27 cellular contexts compared by ENCODE assay signal in the genomic region with DNA sequence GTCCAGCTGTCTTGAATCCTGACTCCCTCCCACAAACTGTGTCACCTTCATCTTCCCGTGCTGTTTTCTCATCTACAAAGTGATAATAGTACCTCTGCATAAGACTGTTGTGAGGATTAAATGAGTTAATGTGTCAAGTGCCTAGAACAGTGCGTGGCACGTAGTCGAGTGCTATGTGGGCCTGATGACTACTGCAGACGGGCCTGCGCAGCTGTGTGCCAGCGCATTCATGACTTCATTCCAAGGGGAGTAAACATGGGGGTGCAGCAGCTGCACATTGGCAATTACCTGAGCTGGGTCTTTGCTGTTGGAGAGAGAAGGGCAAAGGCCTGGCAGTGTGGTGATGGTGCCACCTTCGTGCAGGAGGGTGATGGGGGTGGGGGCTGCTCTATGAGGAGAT. TPM values are rescaled to one million over a fixed set of nuclear protein-coding genes. Genes with fewer than 3 reads are reported as not detected.
DNase-seq lines count a peak whose midpoint lies in the region; ATAC-seq, FAIRE-seq and TF ChIP-seq lines count a peak whose summit lies in the region.
"Had no signal": no experiment of that assay in that cellular context is flagged by ENCODE, and none has a peak within 500 bp of the region (broad histone marks: within the 10 kb centered on the region; RNA-seq: fewer than 3 reads in every experiment).

No MANE protein-coding gene starts in this region.

- H2BK12ac ChIP-seq in H1 (ENCODE audit: low read depth, low read length): no peak overlapping the region
- no peak overlapping the region for H2BK12ac ChIP-seq in mesenchymal stem cell (ENCODE audit: low read length in 2 of 2)

- H3K79me1 ChIP-seq in H1 (ENCODE audit: low read depth, low read length): no peaks in the 10 kb centered on the region
- no peaks in the 10 kb centered on the region for H3K79me1 ChIP-seq in mesenchymal stem cell (replicated peaks; ENCODE audit: low read length, poor library complexity, severe bottlenecking)

- DNase-seq in Karpas-422: no peak
- no peak for DNase-seq in H1 (ENCODE audit: low read depth in 1 of 2, low spot score in 2 of 2)
- no peak for DNase-seq in mesenchymal stem cell
- DNase-seq in suprapubic skin (ENCODE audit: low spot score in 2 of 2): no peak
- DNase-seq in activated CD4-positive, alpha-beta T cell treated with anti-CD3 and anti-CD28 coated beads, Interleukin-2, amount 50 U/mL, for 48 hours: no peak
- no peak for DNase-seq in DMS53 (lab: John Stamatoyannopoulos, UW)
- no peak for DNase-seq in GM12891 (ENCODE audit: insufficient read length, low spot score)
- DNase-seq: activated naive CD4-positive, alpha-beta T cell; activated T-cell treated with anti-CD3 and anti-CD28 coated beads, Interleukin-2, amount 50 U/mL, for 24 hours; amniotic stem cell; CD4-positive, alpha-beta T cell; central memory CD4-positive, alpha-beta T cell; DMS153; glutamatergic neuron; NCI-H1105 treated with DMSO at 0.1 percent for 48 hours; NCI-H2081 treated with DMSO at 0.1 percent for 48 hours; NCI-H510A; stimulated activated CD4-positive, alpha-beta T cell treated with anti-CD3 and anti-CD28 coated beads, Interleukin-12 subunit alpha, Interleukin-12 subunit beta, amount 100 ng/mL, for 4 hours; stomach; T1000 had no signal

- H3K4me1 ChIP-seq in Karpas-422 (ENCODE audit: low read length) (peaks cover 12% of the 10 kb centered on the region), H1 (replicated peaks in 1 of 4; ENCODE audit: control insufficient read depth in 3 of 4, insufficient read depth in 4 of 4, low read length in 3 of 4) (peaks cover 0 to 7% (median 6%) of the 10 kb centered on the region in 4 experiments; a peak in 4 of 7 replicates), mesenchymal stem cell (ENCODE audit: control insufficient read depth, insufficient read depth, low read depth, low read length) (peaks cover 5% of the 10 kb centered on the region), suprapubic skin (peaks cover 49% of the 10 kb centered on the region)
- H3K4me1 ChIP-seq: prostate gland had no signal

- H3K23ac ChIP-seq in H1 (ENCODE audit: insufficient read length) (no peak overlapping the region), mesenchymal stem cell (ENCODE audit: low read length in 2 of 2) (no peak overlapping the region)

- H3K4me3 ChIP-seq in Karpas-422 (ENCODE audit: low read length) (no peak overlapping the region), H1 (ENCODE audit: extremely low read depth in 1 of 4, insufficient read depth in 2 of 4, low read depth in 3 of 4, low read length in 4 of 4) (no peak overlapping the region), mesenchymal stem cell (ENCODE audit: insufficient read depth in 1 of 2, low read depth in 1 of 2, low read length in 2 of 2) (peak overlapping the region in 1 of 2 experiments; percentile 28), suprapubic skin (no peak overlapping the region)
- H3K4me3 ChIP-seq: HAP-1, left ventricle myocardium inferior, mucosa of descending colon, prostate gland, stomach had no signal

- no peaks in the 10 kb centered on the region for H3K9me2 ChIP-seq in Karpas-422 (replicated peaks; ENCODE audit: insufficient read depth, low read length)

- H3K9ac ChIP-seq in Karpas-422 (ENCODE audit: low read length) (no peak overlapping the region), H1 (replicated peaks in 1 of 4; ENCODE audit: extremely low read depth in 1 of 4, low read depth in 3 of 4, low read length in 3 of 4) (no peak overlapping the region), mesenchymal stem cell (ENCODE audit: low read length) (peak overlapping the region; percentile 63)

- H2BK120ac ChIP-seq in H1 (replicated peaks; ENCODE audit: low read depth, low read length) (no peak overlapping the region), mesenchymal stem cell (ENCODE audit: low read depth, low read length) (no peak overlapping the region)

- ATAC-seq in GM21786 (IDR thresholded peaks at IDR 0.05; ENCODE audit: unreplicated experiment): no peak

- POLR2A ChIA-PET in H1 (lab: Charles Lee; ENCODE audit: partially characterized antibody): interaction anchor here (1.0 to 1.5 kb wide), 3 partner anchors 18 to 118 kb away, joined by 4 to 6 read pairs (median 5); no protein-coding TSS in a partner anchor

- H4K8ac ChIP-seq in H1 (ENCODE audit: extremely low read depth, insufficient read depth, low read length) (no peak overlapping the region), mesenchymal stem cell (ENCODE audit: low read length) (no peak overlapping the region)

- no peaks in the 10 kb centered on the region for H3K23me2 ChIP-seq in H1 (ENCODE audit: low read depth, low read length)

- no peak overlapping the region for H3K56ac ChIP-seq in H1 (replicated peaks; ENCODE audit: insufficient read length, low read depth, low read length)

- CTCF ChIA-PET in H1 (lab: Charles Lee; ENCODE audit: partially characterized antibody): interaction anchor here (0.6 to 19.8 kb wide), 9 partner anchors 14 to 77 kb away, joined by 3 to 368 read pairs (median 4); a partner anchor contains a TSS

- no peaks in the 10 kb centered on the region for H3K9me3 ChIP-seq in Karpas-422 (ENCODE audit: low read length)
- no peaks in the 10 kb centered on the region for H3K9me3 ChIP-seq in H1 (ENCODE audit: insufficient read depth in 2 of 2, low read depth in 1 of 2, low read length in 1 of 2)
- H3K9me3 ChIP-seq in mesenchymal stem cell (ENCODE audit: control insufficient read depth, low read length): no peaks in the 10 kb centered on the region
- H3K9me3 ChIP-seq in suprapubic skin: no peaks in the 10 kb centered on the region
- H3K9me3 ChIP-seq: HAP-1, left ventricle myocardium inferior, mucosa of descending colon, prostate gland, stomach had no signal

- H2AFZ ChIP-seq in Karpas-422 (ENCODE audit: low read length) (peak overlapping the region; percentile 48; the same call in 1 of the 2 replicates), H1 (ENCODE audit: low read length) (no peak overlapping the region), mesenchymal stem cell (ENCODE audit: low read depth, low read length) (no peak overlapping the region)

- H3K14ac ChIP-seq in H1 (ENCODE audit: insufficient read length) (no peak overlapping the region), mesenchymal stem cell (ENCODE audit: low read length in 2 of 2) (peak overlapping the region in 1 of 2 experiments; percentile 11)

- WGBS in H1 (ENCODE audit: extremely low coverage in 1 of 2, insufficient coverage in 1 of 2, insufficient read length in 1 of 2, insufficient replicate concordance in 2 of 2, low coverage in 1 of 2, low lambda C conversion rate in 2 of 2, missing lambda C conversion rate in 1 of 2), 2 experiments: 84% methylated on average over 8 of the region's 8 CpGs; no CpG with 5 or more reads in 1 of the 2 experiments
- 90% methylated on average over 8 of the region's 8 CpGs for WGBS in mesenchymal stem cell
- WGBS in suprapubic skin: 73% methylated on average over 7 of the region's 8 CpGs

- peak overlapping the region; percentile 56; the same call in 1 of the 2 replicates for H2AK5ac ChIP-seq in H1 (ENCODE audit: low read depth, low read length)
- no peak overlapping the region for H2AK5ac ChIP-seq in mesenchymal stem cell (ENCODE audit: low read length, severe bottlenecking)

- H3K4me2 ChIP-seq in Karpas-422 (ENCODE audit: low read depth, low read length, poor library complexity, severe bottlenecking) (no peak overlapping the region), H1 (ENCODE audit: insufficient read depth in 1 of 2, low read depth in 2 of 2, low read length in 2 of 2) (no peak overlapping the region), mesenchymal stem cell (ENCODE audit: low read length, poor library complexity, severe bottlenecking) (no peak overlapping the region)

- H2BK20ac ChIP-seq in H1 (ENCODE audit: low read length): 0 out of 2 replicates have a peak overlapping the region, but pooled peaks have one; percentile 82

- H3K27me3 ChIP-seq in Karpas-422 (ENCODE audit: low read length) (no peaks in the 10 kb centered on the region), H1 (replicated peaks in 1 of 4; ENCODE audit: control insufficient read depth in 3 of 4, extremely low read depth in 1 of 4, insufficient read depth in 3 of 4, low read length in 3 of 4) (no peaks in the 10 kb centered on the region), mesenchymal stem cell (ENCODE audit: control insufficient read depth in 1 of 2, insufficient read depth in 1 of 2, low read length in 2 of 2) (peaks cover 0 to 13% of the 10 kb centered on the region in 2 experiments), suprapubic skin (no peaks in the 10 kb centered on the region)
- H3K27me3 ChIP-seq: stomach had no signal

- H2BK5ac ChIP-seq in H1 (ENCODE audit: low read depth, low read length) (no peak overlapping the region), mesenchymal stem cell (ENCODE audit: low read depth, low read length, poor library complexity, severe bottlenecking) (no peak overlapping the region)

- H4K91ac ChIP-seq in H1 (replicated peaks; ENCODE audit: insufficient read length, low read length) (no peak overlapping the region), mesenchymal stem cell (ENCODE audit: low read length) (no peak overlapping the region)

- H3K36me3 ChIP-seq in Karpas-422 (ENCODE audit: insufficient read depth, low read length): no peaks in the 10 kb centered on the region
- no peaks in the 10 kb centered on the region for H3K36me3 ChIP-seq in H1 (ENCODE audit: control insufficient read depth in 2 of 4, insufficient read depth in 4 of 4, low read length in 3 of 4)
- H3K36me3 ChIP-seq in mesenchymal stem cell (ENCODE audit: control insufficient read depth in 1 of 2, insufficient read depth in 2 of 2, low read depth in 1 of 2, low read length in 2 of 2): no peaks in the 10 kb centered on the region
- H3K36me3 ChIP-seq in suprapubic skin: no peaks in the 10 kb centered on the region
- H3K36me3 ChIP-seq: HAP-1, left ventricle myocardium inferior, prostate gland, stomach had no signal

- no peak overlapping the region for H3K27ac ChIP-seq in Karpas-422 (ENCODE audit: low read length)
- no peak overlapping the region for H3K27ac ChIP-seq in H1 (ENCODE audit: low read depth, low read length)
- no peak overlapping the region for H3K27ac ChIP-seq in mesenchymal stem cell (ENCODE audit: low read length, poor library complexity, severe bottlenecking)
- peak overlapping the region; percentile 88 for H3K27ac ChIP-seq in suprapubic skin
- H3K27ac ChIP-seq: epithelial cell of prostate, left ventricle myocardium inferior, prostate gland had no signal

- H3K79me2 ChIP-seq in Karpas-422 (ENCODE audit: low read length) (no peaks in the 10 kb centered on the region), H1 (ENCODE audit: control insufficient read depth in 1 of 2, insufficient read depth in 2 of 2, low read length in 2 of 2) (no peaks in the 10 kb centered on the region)

- H4K20me1 ChIP-seq in Karpas-422 (ENCODE audit: insufficient read depth, low read depth, low read length): no peaks in the 10 kb centered on the region
- no peaks in the 10 kb centered on the region for H4K20me1 ChIP-seq in H1 (replicated peaks in 1 of 2; ENCODE audit: control insufficient read depth in 1 of 2, insufficient read depth in 2 of 2, low read length in 2 of 2)

- TF ChIP-seq EP300 in H1 (IDR thresholded peaks at IDR 0.05; ENCODE audit: borderline replicate concordance in 1 of 2, low read depth in 2 of 2, low read length in 2 of 2) (no peak), suprapubic skin (IDR thresholded peaks at IDR 0.05) (no peak)

- H2BK15ac ChIP-seq in H1 (ENCODE audit: low read length) (no peak overlapping the region; the same call in 1 of the 2 replicates), mesenchymal stem cell (ENCODE audit: low read depth, poor library complexity, severe bottlenecking) (no peak overlapping the region)

- TF ChIP-seq CTCF in H1 (IDR thresholded peaks at IDR 0.05; ENCODE audit: control extremely low read depth in 1 of 3, insufficient read depth in 1 of 3, low read depth in 1 of 3, low read length in 3 of 3) (no peak), suprapubic skin (IDR thresholded peaks at IDR 0.05) (no peak)

- FAIRE-seq in H1 (lab: Jason Lieb, UNC) (no peak), GM12891 (lab: Jason Lieb, UNC) (no peak)

- no peak for TF ChIP-seq RAD21 in H1 (IDR thresholded peaks at IDR 0.05 in 1 of 2, conservative IDR thresholded peaks at IDR 0.05 in 1 of 2; ENCODE audit: low read depth in 2 of 2, low read length in 2 of 2)

- no peak overlapping the region for H4K5ac ChIP-seq in H1 (ENCODE audit: insufficient read length, low read depth, low read length)

- H3K18ac ChIP-seq in H1 (ENCODE audit: extremely low read depth, low read length) (no peak overlapping the region), mesenchymal stem cell (ENCODE audit: low read depth in 1 of 2, low read length in 2 of 2) (no peak overlapping the region)

- TF ChIP-seq POLR2A in H1 (IDR thresholded peaks at IDR 0.05; ENCODE audit: control extremely low read depth in 1 of 2, low read depth in 2 of 2, low read length in 2 of 2): no peak
- TF ChIP-seq POLR2A in suprapubic skin (IDR thresholded peaks at IDR 0.05): no peak
- TF ChIP-seq POLR2A in GM12891 (IDR thresholded peaks at IDR 0.05; ENCODE audit: low read depth, low read length): no peak

- H3K4ac ChIP-seq in H1 (replicated peaks; ENCODE audit: insufficient read length, low read depth, low read length): no peak overlapping the region
- H3K4ac ChIP-seq in mesenchymal stem cell (ENCODE audit: low read depth in 1 of 2, low read length in 2 of 2): peak overlapping the region in 1 of 2 experiments; percentile 6

RNA-seq across cellular contexts. Expression of a gene that starts 5.0 kb away (rescaled TPM):
- total RNA-seq in Karpas-422 (2014; rRNA removed; shearing (Covaris generic); ENCODE audit: low replicate concordance): not detected in 2 replicates
- total RNA-seq in H1 (2021; fragmentation: NEBNext Ultra II Directional; extraction: Animal tissue kit (Norgen Biotek cat#: 25700)): not detected in 2 replicates
- 0.06 TPM in 1 of 2 replicates, not detected in the other for polyA plus RNA-seq in H1 (2011; rRNA removed)
- polyA plus RNA-seq in H1 (2011; cell fraction: cytosol; rRNA removed): not detected
- not detected for polyA plus RNA-seq in H1 (2011; cell fraction: nucleus; rRNA removed)
- not detected in 4 replicates for polyA plus RNA-seq in H1 (2012, experiment 1 of 2)
- not detected for polyA plus RNA-seq in H1 (2012, experiment 2 of 2)
- polyA plus RNA-seq in H1 (2013, experiment 1 of 2): not detected
- not detected for polyA plus RNA-seq in H1 (2013, experiment 2 of 2)
- not detected in 2 replicates for polyA minus RNA-seq in H1 (2011; rRNA and poly(A)+ RNA removed)
- polyA minus RNA-seq in H1 (2011; cell fraction: cytosol; rRNA and poly(A)+ RNA removed): not detected
- polyA minus RNA-seq in H1 (2011; cell fraction: nucleus; rRNA and poly(A)+ RNA removed): not detected
- not detected for polyA plus RNA-seq in mesenchymal stem cell (2013, experiment 1 of 2)
- polyA plus RNA-seq in mesenchymal stem cell (2013, experiment 2 of 2): not detected
- total RNA-seq in suprapubic skin: not detected
- not detected for polyA plus RNA-seq in GM12891 (2012; ENCODE audit: low read depth, missing spikeins)
- total RNA-seq: CD4-positive, alpha-beta T cell; left ventricle myocardium inferior; mucosa of descending colon; stomach had no signal
- polyA plus RNA-seq: neural cell, stomach had no signal
